ENCODE assay signal across 18 cellular contexts in the genomic region with DNA sequence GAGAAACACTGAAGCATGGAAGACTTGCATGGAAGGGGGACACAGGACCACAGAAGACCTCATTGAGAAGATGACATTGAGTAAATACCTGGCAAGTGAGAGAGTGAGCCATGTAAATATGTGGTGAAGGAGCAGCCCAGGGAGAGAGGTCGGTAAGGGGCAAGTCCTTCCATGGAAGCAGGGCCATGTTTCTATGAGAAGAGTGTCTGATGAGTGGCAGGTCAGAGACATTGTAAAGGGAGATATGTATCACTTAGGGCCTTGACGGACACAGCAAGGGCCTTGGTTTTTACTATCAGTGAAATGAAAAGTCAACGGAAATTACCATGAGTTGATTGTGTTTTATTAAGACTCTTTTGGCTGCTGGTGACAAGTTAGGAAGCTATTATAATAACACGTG.
DNase-seq lines count a peak whose midpoint lies in the region; ATAC-seq and TF ChIP-seq lines count a peak whose summit lies in the region.
"Had no signal": no experiment of that assay in that cellular context is flagged by ENCODE, and none has a peak within 500 bp of the region (broad histone marks: within the 10 kb centered on the region; RNA-seq: fewer than 3 reads in every experiment).

No MANE protein-coding gene starts in this region.

- H3F3A ChIP-seq in neural cell (ENCODE audit: insufficient read depth, low read length, poor library complexity, severe bottlenecking), result peaks cover 5% of the 10 kb centered on the region

- H2BK20ac ChIP-seq in H9 (ENCODE audit: low read depth, low read length, poor library complexity, severe bottlenecking), result no peak overlapping the region

- no peak for ATAC-seq in GM18861 (IDR thresholded peaks at IDR 0.05; ENCODE audit: unreplicated experiment)
- no peak for ATAC-seq in mucosa of descending colon
- ATAC-seq: A549, HCT116 had no signal

- no peak overlapping the region for H3K18ac ChIP-seq in H9 (ENCODE audit: insufficient read length, low read depth, low read length)

- H3K36me3 ChIP-seq in neural cell (ENCODE audit: insufficient read depth, low read length) (no peaks in the 10 kb centered on the region), osteoblast (ENCODE audit: insufficient read depth, low read length) (no peaks in the 10 kb centered on the region), mucosa of descending colon (ENCODE audit: low read depth) (no peaks in the 10 kb centered on the region)

- no peak overlapping the region for H3T11ph ChIP-seq in H9 (ENCODE audit: low read length)

- no peaks in the 10 kb centered on the region for H3K9me2 ChIP-seq in neural cell (ENCODE audit: insufficient read depth, low read length)

- no peak overlapping the region for H3K56ac ChIP-seq in H9 (ENCODE audit: insufficient read length, low read depth, low read length)

- no CpG with 5 or more reads among the region's 4 CpGs for WGBS in H9 (ENCODE audit: extremely low coverage, insufficient read length, low lambda C conversion rate)

- H2AK5ac ChIP-seq in H9 (ENCODE audit: insufficient read length, low read length), result no peak overlapping the region

- H3K27ac ChIP-seq in neural cell (ENCODE audit: low read length) (peak overlapping the region; percentile 91), osteoblast (ENCODE audit: low read depth, low read length) (no peak overlapping the region), H9 (ENCODE audit: insufficient read length, low read depth, low read length) (no peak overlapping the region)
- H3K27ac ChIP-seq: 22Rv1, C4-2B, HL-60 had no signal

- no peaks in the 10 kb centered on the region for H3K79me1 ChIP-seq in H9 (ENCODE audit: insufficient read depth, low read depth, low read length, poor library complexity, severe bottlenecking)

- H2BK12ac ChIP-seq in H9 (ENCODE audit: insufficient read length, low read depth, low read length), result no peak overlapping the region

- H3K4me3 Mint-ChIP-seq in brain, result peak overlapping the region in 1 of 5 experiments; percentile 66
- no peak overlapping the region for H3K4me3 Mint-ChIP-seq in H9
- H3K4me3 Mint-ChIP-seq: CD4-positive, alpha-beta T cell; HFFc6 had no signal

- H3K9me3 ChIP-seq in neural cell (ENCODE audit: low read length) (no peaks in the 10 kb centered on the region), osteoblast (ENCODE audit: low read depth, low read length) (no peaks in the 10 kb centered on the region), H9 (ENCODE audit: control insufficient read depth, low read depth, low read length) (no peaks in the 10 kb centered on the region), mucosa of descending colon (no peaks in the 10 kb centered on the region)
- H3K9me3 ChIP-seq: A549, Caco-2 had no signal

- H4K20me1 ChIP-seq in neural cell (ENCODE audit: insufficient read depth), result no peaks in the 10 kb centered on the region
- no peaks in the 10 kb centered on the region for H4K20me1 ChIP-seq in osteoblast (ENCODE audit: insufficient read depth, low read length)
- no peaks in the 10 kb centered on the region for H4K20me1 ChIP-seq in H9 (ENCODE audit: control insufficient read depth, insufficient read depth, insufficient read length)

- H3K79me2 ChIP-seq in neural cell (replicated peaks; ENCODE audit: insufficient read depth, low read length), result no peaks in the 10 kb centered on the region
- H3K79me2 ChIP-seq in osteoblast (ENCODE audit: insufficient read depth, low read length), result no peaks in the 10 kb centered on the region
- no peaks in the 10 kb centered on the region for H3K79me2 ChIP-seq in H9 (ENCODE audit: insufficient read depth, low read length)

- H2BK5ac ChIP-seq in H9 (ENCODE audit: insufficient read length, low read length), result no peak overlapping the region

- no peak overlapping the region for H2AFZ ChIP-seq in neural cell (ENCODE audit: low read depth, low read length)
- H2AFZ ChIP-seq in osteoblast (ENCODE audit: low read length), result peak overlapping the region; percentile 41
- no peak overlapping the region for H2AFZ ChIP-seq in H9 (ENCODE audit: low read length)

- no peak for TF ChIP-seq CTCF in brain (conservative IDR thresholded peaks at IDR 0.05)
- no peak for TF ChIP-seq CTCF in neural cell (IDR thresholded peaks at IDR 0.05; ENCODE audit: poor library complexity, severe bottlenecking)
- no peak for TF ChIP-seq CTCF in osteoblast (IDR thresholded peaks at IDR 0.05; ENCODE audit: extremely low read depth, low read depth, low read length)
- TF ChIP-seq CTCF in H9 (conservative IDR thresholded peaks at IDR 0.05), result no peak
- TF ChIP-seq CTCF in mucosa of descending colon (IDR thresholded peaks at IDR 0.05), result no peak

- H3K4ac ChIP-seq in H9 (ENCODE audit: low read depth, low read length), result no peak overlapping the region

- H3K9me3 Mint-ChIP-seq in brain (no peaks in the 10 kb centered on the region), H9 (no peaks in the 10 kb centered on the region)
- H3K9me3 Mint-ChIP-seq: CD4-positive, alpha-beta T cell; HFFc6 had no signal

- H4K5ac ChIP-seq in H9 (ENCODE audit: insufficient read length, low read depth, low read length), result no peak overlapping the region

- H3K27ac Mint-ChIP-seq in brain (peak overlapping the region; percentile 50 to 95 (median 90)), H9 (no peak overlapping the region)
- H3K27ac Mint-ChIP-seq: CD4-positive, alpha-beta T cell; HFFc6 had no signal

- H3K4me1 Mint-ChIP-seq in brain (peaks cover 92% of the 10 kb centered on the region), H9 (no peaks in the 10 kb centered on the region)

- H4K8ac ChIP-seq in H9 (replicated peaks; ENCODE audit: insufficient read length, low read depth, low read length), result no peak overlapping the region

- H2BK120ac ChIP-seq in H9 (ENCODE audit: low read depth, low read length, poor library complexity, severe bottlenecking), result no peak overlapping the region

- H3K4me3 ChIP-seq in neural cell (ENCODE audit: low read length) (no peak overlapping the region), osteoblast (ENCODE audit: insufficient read depth, low read length) (no peak overlapping the region), mucosa of descending colon (no peak overlapping the region)
- H3K4me3 ChIP-seq: A549 had no signal

- DNase-seq in NCI-H146 (lab: John Stamatoyannopoulos, UW) (peak; percentile 4), NCI-H146 treated with DMSO at 0.1 percent for 48 hours (lab: John Stamatoyannopoulos, UW; ENCODE audit: unreplicated experiment) (no peak), osteoblast (ENCODE audit: insufficient read length, low spot score, missing footprints) (no peak), H9 (no peak), mucosa of descending colon (no peak)
- DNase-seq: AML-193; Caco-2; CD4-positive, alpha-beta T cell; GDM1; HFFc6 had no signal

- H3K9ac ChIP-seq in neural cell (ENCODE audit: low read length) (peak overlapping the region; percentile 54), H9 (ENCODE audit: extremely low read depth, insufficient read length, low read length) (no peak overlapping the region)

- H2BK15ac ChIP-seq in H9 (ENCODE audit: low read depth, low read length), result no peak overlapping the region

- H4K91ac ChIP-seq in H9 (ENCODE audit: insufficient read length, low read depth, low read length), result no peak overlapping the region

- H3K4me1 ChIP-seq in osteoblast (ENCODE audit: insufficient read depth, low read length), result no peaks in the 10 kb centered on the region
- no peaks in the 10 kb centered on the region for H3K4me1 ChIP-seq in H9 (ENCODE audit: insufficient read depth, low read length)
- no peaks in the 10 kb centered on the region for H3K4me1 ChIP-seq in mucosa of descending colon (ENCODE audit: low read depth)
- H3K4me1 ChIP-seq: Caco-2 had no signal

- H3K36me3 Mint-ChIP-seq in brain (no peaks in the 10 kb centered on the region), H9 (ENCODE audit: insufficient read depth in 1 of 3, low read depth in 3 of 3) (no peaks in the 10 kb centered on the region)

- no peak for TF ChIP-seq RAD21 in neural cell (conservative IDR thresholded peaks at IDR 0.05)

- intact Hi-C loops in mucosa of descending colon (cut with DNase I, micrococcal nuclease), result no loop called here

- H3K23me2 ChIP-seq in H9 (ENCODE audit: insufficient read length, low read depth, low read length, poor library complexity, severe bottlenecking), result no peaks in the 10 kb centered on the region

- H3K4me2 ChIP-seq in neural cell (ENCODE audit: low read length), result peak overlapping the region; percentile 14
- H3K4me2 ChIP-seq in osteoblast (ENCODE audit: insufficient read depth, low read length), result no peak overlapping the region
- H3K4me2 ChIP-seq in H9 (ENCODE audit: insufficient read depth, insufficient read length, low read length), result no peak overlapping the region
- H3K4me2 ChIP-seq: A549 had no signal

- no peak overlapping the region for H3K23ac ChIP-seq in H9 (ENCODE audit: insufficient read length, low read depth, low read length)

- H3K27me3 ChIP-seq in neural cell (ENCODE audit: insufficient read depth, low read depth, low read length), result no peaks in the 10 kb centered on the region
- H3K27me3 ChIP-seq in osteoblast (ENCODE audit: insufficient read depth, low read length), result no peaks in the 10 kb centered on the region
- no peaks in the 10 kb centered on the region for H3K27me3 ChIP-seq in H9 (ENCODE audit: insufficient read depth, low read length)

- no peak overlapping the region for H3K14ac ChIP-seq in H9 (ENCODE audit: insufficient read depth, low read length)

- TF ChIP-seq EP300 in neural cell (conservative IDR thresholded peaks at IDR 0.05; ENCODE audit: poor library complexity, severe bottlenecking), result no peak

- H3K27me3 Mint-ChIP-seq in brain (no peaks in the 10 kb centered on the region), H9 (ENCODE audit: low read depth) (no peaks in the 10 kb centered on the region; the same call in 1 of the 2 replicates)
- H3K27me3 Mint-ChIP-seq: CD4-positive, alpha-beta T cell had no signal

Comparison
In these comparisons a context has a peak if more than half of its experiments do, and no peak if none do; other contexts are left out.
1. H3K27ac Mint-ChIP-seq: peak in brain (5 of 5); none in H9 (0 of 3).